8 cellular contexts compared by ENCODE assay signal in genomic region chr1:1692714-1693647, GRCh38. TPM values are rescaled to one million over a fixed set of nuclear protein-coding genes. Genes with fewer than 3 reads are reported as not detected.
DNase-seq lines count a peak whose midpoint lies in the region; ATAC-seq, FAIRE-seq and TF ChIP-seq lines count a peak whose summit lies in the region.
"Not testable (repeated sequence)": the region's sequence is repeated elsewhere in the genome, so short reads cannot be mapped to it uniquely, and the experiment has no call there.

SLC35E2B (minus strand) TSS chr1:1692795; CDS start chr1:1676699, 16,096 bp downstream.

- POLR2A ChIA-PET in activated B cell treated with CpG ODN at 0.5 μM for 24 hours (lab: Charles Lee) = not testable (repeated sequence)

- H3K36me3 Mint-ChIP-seq in activated B cell treated with CpG ODN at 0.5 μM for 24 hours (ENCODE audit: low read depth) = not testable (repeated sequence)

- CTCF ChIA-PET in activated B cell treated with CpG ODN at 0.5 μM for 24 hours (lab: Charles Lee) = not testable (repeated sequence)

- not testable (repeated sequence) for FAIRE-seq in bronchial epithelial cell (lab: Jason Lieb, UNC)

- TF ChIP-seq CTCF in activated B cell treated with CpG ODN at 0.5 μM for 24 hours (IDR thresholded peaks at IDR 0.05) = not testable (repeated sequence)
- peak; percentile 5 for TF ChIP-seq CTCF in bronchial epithelial cell (IDR thresholded peaks at IDR 0.05; ENCODE audit: insufficient read depth, low read length, severe bottlenecking)

- peak within 1 kb of the TSS; percentile 67 for H3K4me3 Mint-ChIP-seq in activated B cell treated with CpG ODN at 0.5 μM for 24 hours

- not testable (repeated sequence) for H3K27me3 ChIP-seq in bronchial epithelial cell (ENCODE audit: control insufficient read depth, insufficient read depth, low read length)

- not testable (repeated sequence) for H3K9me3 Mint-ChIP-seq in activated B cell treated with CpG ODN at 0.5 μM for 24 hours

- not testable (repeated sequence) for H3K27me3 Mint-ChIP-seq in activated B cell treated with CpG ODN at 0.5 μM for 24 hours

- not testable (repeated sequence) for H3K36me3 ChIP-seq in bronchial epithelial cell (ENCODE audit: control insufficient read depth, insufficient read depth, low read length)

- not testable (repeated sequence) for H3K4me1 Mint-ChIP-seq in activated B cell treated with CpG ODN at 0.5 μM for 24 hours

- peak; percentile 47 for DNase-seq in AG08395 (ENCODE audit: low spot score)
- DNase-seq in NCI-H345 (lab: John Stamatoyannopoulos, UW) = peak; percentile 71
- DNase-seq in activated B cell treated with CpG ODN at 0.5 μM for 24 hours = peak; percentile 84
- peak; percentile 50 for DNase-seq in bronchial epithelial cell (ENCODE audit: low read depth)
- peak; percentile 90 for DNase-seq in islet precursor cell
- DNase-seq in stimulated activated CD4-positive, alpha-beta T cell treated with anti-CD3 and anti-CD28 coated beads, Interleukin-12 subunit alpha, Interleukin-12 subunit beta, amount 100 ng/mL, for 24 hours (ENCODE audit: low read depth in 2 of 2) = peak; percentile 87

- ATAC-seq in GM19023 (IDR thresholded peaks at IDR 0.05; ENCODE audit: unreplicated experiment) (peak; percentile 73), HG03175 (IDR thresholded peaks at IDR 0.05; ENCODE audit: unreplicated experiment) (peak; percentile 77), activated B cell treated with CpG ODN at 0.5 μM for 24 hours (ENCODE audit: low read depth) (peak; percentile 77)

- H3K4me3 ChIP-seq in bronchial epithelial cell (ENCODE audit: low read depth, low read length) = peak within 1 kb of the TSS; percentile 58

- H3K27ac Mint-ChIP-seq in activated B cell treated with CpG ODN at 0.5 μM for 24 hours = peak within 1 kb of the TSS; percentile 46

- intact Hi-C loops in activated B cell treated with CpG ODN at 0.5 μM for 24 hours (cut with micrococcal nuclease) = not testable (repeated sequence)

RNA-seq across cellular contexts. Expression of gene SLC35E2B, which starts in this region (rescaled TPM):
- total RNA-seq in activated B cell treated with CpG ODN at 0.5 μM for 24 hours = 47.6 and 54.7 TPM in 2 replicates
- total RNA-seq in bronchial epithelial cell = 14.0 and 17.0 TPM in 2 replicates

Comparison
In these comparisons a context has a peak if more than half of its experiments do, and no peak if none do; other contexts are left out.
1. Peak in every context shown above with its lines: DNase-seq, ATAC-seq and H3K4me3 ChIP-seq.